Comparison of ENCODE assay signal across 20 cellular contexts in the genomic region with DNA sequence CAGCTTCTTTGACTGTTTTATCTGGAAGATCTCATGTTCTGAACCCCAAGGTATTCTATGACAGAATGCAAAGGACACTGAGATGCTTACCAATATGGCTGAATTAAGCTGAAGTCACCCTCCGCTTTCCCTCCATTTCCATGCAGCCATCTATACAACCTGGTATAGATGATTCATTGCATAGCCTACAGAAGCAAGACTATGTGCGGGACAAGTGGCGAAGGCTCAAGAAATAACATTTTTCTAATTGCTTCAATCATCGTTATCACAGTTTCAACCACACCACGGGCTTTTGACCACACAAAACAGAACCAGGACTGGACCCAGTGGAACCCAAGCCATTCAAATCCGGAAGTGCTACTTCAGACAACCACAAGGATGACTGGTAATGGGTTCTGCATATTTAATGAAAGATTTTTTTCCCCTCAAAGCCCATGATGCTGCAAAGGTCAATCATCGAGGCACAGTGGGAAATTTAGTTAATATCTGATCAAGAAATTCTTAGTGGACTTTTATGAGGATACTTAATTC.
A peak's percentile ranks its signal among the peaks of the same experiment; 100 is the strongest.
DNase-seq lines count a peak whose midpoint lies in the region; ATAC-seq and FAIRE-seq lines count a peak whose summit lies in the region.
"Had no signal": no experiment of that assay in that cellular context is flagged by ENCODE, and none has a peak within 500 bp of the region (broad histone marks: within the 10 kb centered on the region; RNA-seq: fewer than 3 reads in every experiment).

No MANE protein-coding gene starts in this region.

- peaks cover 86% of the 10 kb centered on the region for H3K36me3 Mint-ChIP-seq in CD4-positive, CD25-positive, alpha-beta regulatory T cell
- peaks cover 55 to 98% (median 63%) of the 10 kb centered on the region in 3 donors for H3K36me3 Mint-ChIP-seq in CD8-positive, alpha-beta memory T cell
- peaks cover 22% of the 10 kb centered on the region for H3K36me3 Mint-ChIP-seq in T-helper 17 cell (ENCODE audit: low read depth)
- H3K36me3 Mint-ChIP-seq in memory B cell, result peaks cover 45% of the 10 kb centered on the region

- H3K36me3 ChIP-seq in CD4-positive, CD25-positive, alpha-beta regulatory T cell (ENCODE audit: control insufficient read depth, insufficient read depth, low read length), result peaks cover 100% of the 10 kb centered on the region
- peaks cover 64% of the 10 kb centered on the region for H3K36me3 ChIP-seq in CD8-positive, alpha-beta memory T cell (ENCODE audit: insufficient read depth, low read length)

- CTCF ChIA-PET in CD8-positive, alpha-beta memory T cell (lab: Charles Lee), result no interaction called here

- ATAC-seq in CD4-positive, CD25-positive, alpha-beta regulatory T cell (ENCODE audit: low read depth in 2 of 2), result no peak
- ATAC-seq in T-helper 17 cell (no peak), memory B cell (ENCODE audit: low read depth) (no peak), GM19395 (IDR thresholded peaks at IDR 0.05; ENCODE audit: unreplicated experiment) (no peak)
- ATAC-seq: Right ventricle myocardium inferior had no signal

- no peaks in the 10 kb centered on the region for H3K9me3 Mint-ChIP-seq in CD4-positive, CD25-positive, alpha-beta regulatory T cell
- H3K9me3 Mint-ChIP-seq in CD8-positive, alpha-beta memory T cell, result no peaks in the 10 kb centered on the region
- no peaks in the 10 kb centered on the region for H3K9me3 Mint-ChIP-seq in memory B cell
- H3K9me3 Mint-ChIP-seq: H9 had no signal

- no peaks in the 10 kb centered on the region for H3K27me3 ChIP-seq in CD4-positive, CD25-positive, alpha-beta regulatory T cell (ENCODE audit: control insufficient read depth, insufficient read depth, low read length)
- H3K27me3 ChIP-seq in CD8-positive, alpha-beta memory T cell (ENCODE audit: insufficient read depth, low read length, poor library complexity, severe bottlenecking), result no peaks in the 10 kb centered on the region
- H3K27me3 ChIP-seq: Peyer's patch had no signal

- H3K4me1 Mint-ChIP-seq in CD4-positive, CD25-positive, alpha-beta regulatory T cell, result peaks cover 43 to 84% (median 56%) of the 10 kb centered on the region in 4 donors
- H3K4me1 Mint-ChIP-seq in CD8-positive, alpha-beta memory T cell, result peaks cover 58 to 95% (median 94%) of the 10 kb centered on the region in 3 donors
- H3K4me1 Mint-ChIP-seq in T-helper 17 cell (peaks cover 45% of the 10 kb centered on the region), memory B cell (peaks cover 7% of the 10 kb centered on the region)

- peak overlapping the region in 2 of 3 donors; percentile 26 to 64 for H3K27ac Mint-ChIP-seq in CD4-positive, CD25-positive, alpha-beta regulatory T cell
- peak overlapping the region in 7 of 8 donors; percentile 26 to 82 (median 62) for H3K27ac Mint-ChIP-seq in CD8-positive, alpha-beta memory T cell
- H3K27ac Mint-ChIP-seq in T-helper 17 cell, result peak overlapping the region; percentile 98
- H3K27ac Mint-ChIP-seq in memory B cell, result peak overlapping the region; percentile 35
- H3K27ac Mint-ChIP-seq: H9 had no signal

- no peaks in the 10 kb centered on the region for H3K9me3 ChIP-seq in CD4-positive, CD25-positive, alpha-beta regulatory T cell (ENCODE audit: control insufficient read depth in 2 of 2, low read length in 2 of 2)
- H3K9me3 ChIP-seq in CD8-positive, alpha-beta memory T cell (ENCODE audit: low read length), result no peaks in the 10 kb centered on the region
- no peaks in the 10 kb centered on the region for H3K9me3 ChIP-seq in T-helper 17 cell (ENCODE audit: control insufficient read depth, low read length, poor library complexity, severe bottlenecking)
- H3K9me3 ChIP-seq: Peyer's patch had no signal

- H3K27ac ChIP-seq in CD4-positive, CD25-positive, alpha-beta regulatory T cell (ENCODE audit: insufficient read depth, low read length, poor library complexity, severe bottlenecking), result no peak overlapping the region
- H3K27ac ChIP-seq in CD8-positive, alpha-beta memory T cell (ENCODE audit: low read depth, low read length), result no peak overlapping the region
- H3K27ac ChIP-seq: C4-2B, Peyer's patch, SK-N-MC had no signal

- FAIRE-seq in urothelium cell line (lab: Jason Lieb, UNC), result no peak

- no peaks in the 10 kb centered on the region for H3K27me3 Mint-ChIP-seq in CD4-positive, CD25-positive, alpha-beta regulatory T cell
- H3K27me3 Mint-ChIP-seq in CD8-positive, alpha-beta memory T cell, result no peaks in the 10 kb centered on the region
- H3K27me3 Mint-ChIP-seq in T-helper 17 cell (no peaks in the 10 kb centered on the region), memory B cell (no peaks in the 10 kb centered on the region)

- no peaks in the 10 kb centered on the region for H3K4me1 ChIP-seq in CD4-positive, CD25-positive, alpha-beta regulatory T cell (ENCODE audit: control insufficient read depth, insufficient read depth, low read length, poor library complexity, severe bottlenecking)
- peaks cover 21% of the 10 kb centered on the region for H3K4me1 ChIP-seq in CD8-positive, alpha-beta memory T cell (ENCODE audit: insufficient read depth, low read length)
- H3K4me1 ChIP-seq: Peyer's patch had no signal

- peak overlapping the region in 1 of 4 donors; percentile 28 for H3K4me3 Mint-ChIP-seq in CD4-positive, CD25-positive, alpha-beta regulatory T cell
- H3K4me3 Mint-ChIP-seq in CD8-positive, alpha-beta memory T cell, result no peak overlapping the region
- H3K4me3 Mint-ChIP-seq in T-helper 17 cell (peak overlapping the region; percentile 41), memory B cell (no peak overlapping the region)
- H3K4me3 Mint-ChIP-seq: H9 had no signal

- DNase-seq in CD4-positive, CD25-positive, alpha-beta regulatory T cell, result no peak
- no peak for DNase-seq in CD8-positive, alpha-beta memory T cell
- DNase-seq in T-helper 17 cell (no peak), memory B cell (ENCODE audit: low spot score in 2 of 2) (no peak), KG1 (lab: John Stamatoyannopoulos, UW) (no peak), COR-L47 (lab: John Stamatoyannopoulos, UW) (no peak), urothelium cell line (ENCODE audit: low spot score) (no peak)
- DNase-seq: H9, Karpas-422, MM.1S, NCI-H1105, NCI-H1694 treated with DMSO at 0.1 percent for 48 hours, NCI-H2107, NCI-H2227 treated with DMSO at 0.1 percent for 48 hours, NCI-H524, Peyer's patch had no signal

- no peak overlapping the region for H3K4me3 ChIP-seq in CD4-positive, CD25-positive, alpha-beta regulatory T cell (ENCODE audit: low read depth, low read length)
- H3K4me3 ChIP-seq in CD8-positive, alpha-beta memory T cell (ENCODE audit: low read length), result no peak overlapping the region
- H3K4me3 ChIP-seq: Peyer's patch, SK-N-MC had no signal

- POLR2A ChIA-PET in CD8-positive, alpha-beta memory T cell (lab: Charles Lee), result no interaction called here

Comparison
In these comparisons a context has a peak if more than half of its experiments do, and no peak if none do; other contexts are left out.
1. H3K27ac Mint-ChIP-seq: peak in every context shown above with its lines; median percentile 98 in T-helper 17 cell; 62 in CD8-positive, alpha-beta memory T cell; 45 in CD4-positive, CD25-positive, alpha-beta regulatory T cell; 35 in memory B cell.